ENCODE assay signal across 32 cellular contexts in the genomic region with DNA sequence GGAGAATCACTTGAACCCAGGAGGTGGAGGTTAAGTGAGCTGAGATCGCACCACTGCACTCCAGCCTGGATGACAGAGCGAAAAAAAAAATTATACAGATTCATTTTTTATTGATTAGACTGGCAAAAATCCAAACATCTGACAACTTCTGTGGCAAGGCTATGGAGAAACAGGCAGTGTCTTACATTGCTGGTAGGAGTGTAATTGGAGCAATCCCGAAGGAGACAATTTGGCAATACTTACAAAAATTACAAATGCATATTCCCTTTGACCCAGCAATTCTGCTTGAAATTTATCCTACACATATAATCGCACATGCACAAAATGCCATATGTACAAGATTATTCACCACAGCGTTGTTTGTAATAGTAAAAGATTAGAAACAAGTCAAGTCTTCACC.
"Had no signal": no experiment of that assay in that cellular context is flagged by ENCODE, and none has a peak within 500 bp of the region (broad histone marks: within the 10 kb centered on the region; RNA-seq: fewer than 3 reads in every experiment).

No MANE protein-coding gene starts in this region.

- H3K4me3 Mint-ChIP-seq: activated B cell treated with CpG ODN at 0.5 μM for 24 hours; activated CD8-positive, alpha-beta T cell treated with anti-CD3 and anti-CD28 coated beads for 36 hours; activated naive CD4-positive, alpha-beta T cell treated with anti-CD3 and anti-CD28 coated beads, Interleukin-2, amount 10 ng/mL, durations not matched to agents 7 days and 5 days; activated naive CD8-positive, alpha-beta T cell treated with anti-CD3 and anti-CD28 coated beads, Interleukin-2, amount 10 ng/mL, durations not matched to agents 7 days and 5 days; effector memory CD8-positive, alpha-beta T cell; T-helper 17 cell; T-helper 2 cell treated with Interferon-gamma antibody and Interleukin-4, amounts not matched to agents 5 μg/mL and 100 μg/mL, for 36 hours had no signal

- H3K4me2 ChIP-seq: hepatocyte had no signal

- H3K27ac ChIP-seq: body of pancreas, esophagus muscularis mucosa, gastroesophageal sphincter, heart right ventricle, hepatocyte, WERI-Rb-1 had no signal

- H3K4me3 ChIP-seq: body of pancreas, esophagus muscularis mucosa, gastroesophageal sphincter, heart right ventricle, hepatocyte had no signal

- H2AFZ ChIP-seq: hepatocyte had no signal

- H3K27me3 ChIP-seq: body of pancreas, esophagus muscularis mucosa, gastroesophageal sphincter, heart right ventricle, hepatocyte had no signal

- H3K27me3 Mint-ChIP-seq: activated B cell treated with CpG ODN at 0.5 μM for 24 hours; activated CD8-positive, alpha-beta T cell treated with anti-CD3 and anti-CD28 coated beads for 36 hours; activated naive CD4-positive, alpha-beta T cell treated with anti-CD3 and anti-CD28 coated beads, Interleukin-2, amount 10 ng/mL, durations not matched to agents 7 days and 5 days; activated naive CD8-positive, alpha-beta T cell treated with anti-CD3 and anti-CD28 coated beads, Interleukin-2, amount 10 ng/mL, durations not matched to agents 7 days and 5 days; effector memory CD8-positive, alpha-beta T cell; T-helper 17 cell had no signal

- H3K36me3 ChIP-seq: esophagus muscularis mucosa, gastroesophageal sphincter, heart right ventricle, WERI-Rb-1 had no signal

- H3K9me3 ChIP-seq: body of pancreas, esophagus muscularis mucosa, gastroesophageal sphincter, heart right ventricle had no signal

- DNase-seq: activated B cell treated with CpG ODN at 0.5 μM for 24 hours; activated CD4-positive, alpha-beta T cell treated with anti-CD3 and anti-CD28 coated beads for 48 hours; activated CD4-positive, alpha-beta T cell treated with anti-CD3 and anti-CD28 coated beads, Interleukin-2, amount 50 U/mL, for 1 hour; activated CD4-positive, alpha-beta T cell treated with anti-CD3 and anti-CD28 coated beads, Interleukin-2, amount 50 U/mL, for 48 hours; activated CD8-positive, alpha-beta memory T cell treated with anti-CD3 and anti-CD28 coated beads for 24 hours; activated CD8-positive, alpha-beta T cell treated with anti-CD3 and anti-CD28 coated beads for 36 hours; activated gamma-delta T cell; activated naive CD4-positive, alpha-beta T cell; activated naive CD4-positive, alpha-beta T cell treated with anti-CD3 and anti-CD28 coated beads, Interleukin-2, amount 10 ng/mL, durations not matched to agents 7 days and 5 days; activated naive CD8-positive, alpha-beta T cell treated with anti-CD3 and anti-CD28 coated beads, Interleukin-2, amount 10 ng/mL, durations not matched to agents 7 days and 5 days; activated T-cell treated with anti-CD3 and anti-CD28 coated beads, Interleukin-2, amount 50 U/mL, for 48 hours; amniotic stem cell; anterior cingulate cortex; body of pancreas; caudate nucleus; cortex of kidney; dermis blood vessel endothelial cell; effector CD4-positive, alpha-beta T cell; effector memory CD8-positive, alpha-beta T cell; erythroblast; foreskin melanocyte; heart right ventricle; T-helper 1 cell; T-helper 17 cell; T1000; WERI-Rb-1 had no signal

- H3K4me1 ChIP-seq: body of pancreas, esophagus muscularis mucosa, gastroesophageal sphincter had no signal

- H3K27ac Mint-ChIP-seq: activated B cell treated with CpG ODN at 0.5 μM for 24 hours; activated CD8-positive, alpha-beta T cell treated with anti-CD3 and anti-CD28 coated beads for 36 hours; activated naive CD4-positive, alpha-beta T cell treated with anti-CD3 and anti-CD28 coated beads, Interleukin-2, amount 10 ng/mL, durations not matched to agents 7 days and 5 days; activated naive CD4-positive, alpha-beta T cell treated with anti-CD3 and anti-CD28 coated beads, Interleukin-2, amount 50 U/mL, for 72 hours; activated naive CD8-positive, alpha-beta T cell treated with anti-CD3 and anti-CD28 coated beads, Interleukin-2, amount 10 ng/mL, durations not matched to agents 7 days and 5 days; effector memory CD8-positive, alpha-beta T cell; T-helper 17 cell; T-helper 2 cell treated with Interferon-gamma antibody and Interleukin-4, amounts not matched to agents 5 μg/mL and 100 μg/mL, for 36 hours had no signal

- H3K9me3 Mint-ChIP-seq: activated B cell treated with CpG ODN at 0.5 μM for 24 hours; activated CD8-positive, alpha-beta T cell treated with anti-CD3 and anti-CD28 coated beads for 36 hours; activated naive CD4-positive, alpha-beta T cell treated with anti-CD3 and anti-CD28 coated beads, Interleukin-2, amount 10 ng/mL, durations not matched to agents 7 days and 5 days; activated naive CD4-positive, alpha-beta T cell treated with anti-CD3 and anti-CD28 coated beads, Interleukin-2, amount 50 U/mL, for 72 hours; activated naive CD8-positive, alpha-beta T cell treated with anti-CD3 and anti-CD28 coated beads, Interleukin-2, amount 10 ng/mL, durations not matched to agents 7 days and 5 days; effector memory CD8-positive, alpha-beta T cell; T-helper 2 cell treated with Interferon-gamma antibody and Interleukin-4, amounts not matched to agents 5 μg/mL and 100 μg/mL, for 36 hours had no signal

- H3K36me3 Mint-ChIP-seq: activated naive CD4-positive, alpha-beta T cell treated with anti-CD3 and anti-CD28 coated beads, Interleukin-2, amount 10 ng/mL, durations not matched to agents 7 days and 5 days had no signal

- ATAC-seq: activated CD4-positive, CD25-positive, alpha-beta regulatory T cell treated with anti-CD3 and anti-CD28 coated beads, Interleukin-2, amount 50 U/mL, for 24 hours; activated CD8-positive, alpha-beta T cell treated with anti-CD3 and anti-CD28 coated beads for 36 hours; activated naive CD4-positive, alpha-beta T cell treated with anti-CD3 and anti-CD28 coated beads, Interleukin-2, amount 50 U/mL, for 72 hours; body of pancreas; effector memory CD8-positive, alpha-beta T cell; gastroesophageal sphincter; heart right ventricle; T-helper 17 cell had no signal

- H3K4me1 Mint-ChIP-seq: activated naive CD4-positive, alpha-beta T cell treated with anti-CD3 and anti-CD28 coated beads, Interleukin-2, amount 10 ng/mL, durations not matched to agents 7 days and 5 days had no signal
